14 cellular contexts compared by ENCODE assay signal in genomic region chr2:29322011-29322410, GRCh38.
DNase-seq lines count a peak whose midpoint lies in the region; ATAC-seq and TF ChIP-seq lines count a peak whose summit lies in the region.
"Had no signal": no experiment of that assay in that cellular context is flagged by ENCODE, and none has a peak within 500 bp of the region (broad histone marks: within the 10 kb centered on the region; RNA-seq: fewer than 3 reads in every experiment).

No MANE protein-coding gene starts in this region.

- CTCF ChIA-PET in activated CD4-positive, alpha-beta memory T cell treated with anti-CD3 and anti-CD28 coated beads for 36 hours (lab: Charles Lee) = interaction anchor here (7.6 kb wide), 1 partner anchor 13 kb away, joined by 51 read pairs; no protein-coding TSS in a partner anchor

- no peaks in the 10 kb centered on the region for H3K9me3 Mint-ChIP-seq in activated CD4-positive, alpha-beta memory T cell treated with anti-CD3 and anti-CD28 coated beads for 36 hours
- H3K9me3 Mint-ChIP-seq: CD4-positive, alpha-beta T cell had no signal

- peak overlapping the region in 7 of 11 experiments; percentile 13 to 75 (median 57); a peak in 11 of 22 replicates for H3K4me2 ChIP-seq in BLaER1 treated with 17β-estradiol and CSF1 and Interleukin-3, amounts not matched to agents 10 nM and 100 nM

- no peaks in the 10 kb centered on the region for H3K36me3 Mint-ChIP-seq in activated CD4-positive, alpha-beta memory T cell treated with anti-CD3 and anti-CD28 coated beads for 36 hours

- peaks cover 24% of the 10 kb centered on the region for H3K27me3 Mint-ChIP-seq in activated CD4-positive, alpha-beta memory T cell treated with anti-CD3 and anti-CD28 coated beads for 36 hours

- H3K27me3 ChIP-seq in BLaER1 treated with 17β-estradiol and CSF1 and Interleukin-3, amounts not matched to agents 10 nM and 100 nM = no peaks in the 10 kb centered on the region
- H3K27me3 ChIP-seq in foreskin keratinocyte = no peaks in the 10 kb centered on the region
- H3K27me3 ChIP-seq: SJCRH30, thyroid gland had no signal

- no peak overlapping the region for H3K27ac Mint-ChIP-seq in activated CD4-positive, alpha-beta memory T cell treated with anti-CD3 and anti-CD28 coated beads for 36 hours
- H3K27ac Mint-ChIP-seq: CD4-positive, alpha-beta T cell had no signal

- H3K4me3 Mint-ChIP-seq in activated CD4-positive, alpha-beta memory T cell treated with anti-CD3 and anti-CD28 coated beads for 36 hours = no peak overlapping the region
- H3K4me3 Mint-ChIP-seq: CD4-positive, alpha-beta T cell had no signal

- no peak for TF ChIP-seq CTCF in foreskin keratinocyte (conservative IDR thresholded peaks at IDR 0.05)

- intact Hi-C loops in activated CD4-positive, alpha-beta memory T cell treated with anti-CD3 and anti-CD28 coated beads for 36 hours (cut with micrococcal nuclease) = no loop called here

- H3K27ac ChIP-seq in BLaER1 treated with 17β-estradiol and CSF1 and Interleukin-3, amounts not matched to agents 10 nM and 100 nM = peak overlapping the region in 7 of 11 experiments; percentile 4 to 72 (median 38); a peak in 10 of 22 replicates
- H3K27ac ChIP-seq in foreskin keratinocyte = no peak overlapping the region
- H3K27ac ChIP-seq: SJCRH30, thyroid gland had no signal

- no peaks in the 10 kb centered on the region for H3K36me3 ChIP-seq in BLaER1 treated with 17β-estradiol and CSF1 and Interleukin-3, amounts not matched to agents 10 nM and 100 nM
- H3K36me3 ChIP-seq: thyroid gland had no signal

- no peaks in the 10 kb centered on the region; a peak in 1 of 22 replicates for H3K9me3 ChIP-seq in BLaER1 treated with 17β-estradiol and CSF1 and Interleukin-3, amounts not matched to agents 10 nM and 100 nM (replicated peaks in 1 of 11)
- H3K9me3 ChIP-seq: SJCRH30, thyroid gland had no signal

- H4K20me1 ChIP-seq in BLaER1 treated with 17β-estradiol and CSF1 and Interleukin-3, amounts not matched to agents 10 nM and 100 nM = no peaks in the 10 kb centered on the region

- POLR2A ChIA-PET in activated CD4-positive, alpha-beta memory T cell treated with anti-CD3 and anti-CD28 coated beads for 36 hours (lab: Charles Lee) = no interaction called here

- H3K9ac ChIP-seq in BLaER1 treated with 17β-estradiol and CSF1 and Interleukin-3, amounts not matched to agents 10 nM and 100 nM = peak overlapping the region in 4 of 11 experiments; percentile 27 to 46 (median 33); a peak in 7 of 22 replicates

- peak; percentile 23 for DNase-seq in activated CD4-positive, alpha-beta memory T cell treated with anti-CD3 and anti-CD28 coated beads for 36 hours
- DNase-seq in foreskin keratinocyte = no peak
- no peak for DNase-seq in H4 (ENCODE audit: low spot score)
- DNase-seq in NCI-H2107 treated with DMSO at 0.1 percent for 48 hours (lab: John Stamatoyannopoulos, UW; ENCODE audit: unreplicated experiment) = no peak
- no peak for DNase-seq in NCI-H2029 treated with DMSO at 0.1 percent for 48 hours (lab: John Stamatoyannopoulos, UW)
- DNase-seq: activated gamma-delta T cell treated with Interleukin-2 at 50 U/mL for 16 hours; CD4-positive, alpha-beta T cell; islet precursor cell; NCI-H1417 treated with DMSO at 0.1 percent for 48 hours; SJCRH30; thyroid gland had no signal

- H3K4me1 ChIP-seq in BLaER1 treated with 17β-estradiol and CSF1 and Interleukin-3, amounts not matched to agents 10 nM and 100 nM = peaks cover 7 to 69% (median 34%) of the 10 kb centered on the region in 10 experiments
- peaks cover 13% of the 10 kb centered on the region for H3K4me1 ChIP-seq in foreskin keratinocyte

- no peak for TF ChIP-seq POLR2A in GM18505 (IDR thresholded peaks at IDR 0.05; ENCODE audit: borderline replicate concordance, extremely low read depth, insufficient read depth, insufficient read length)

- ATAC-seq in GM19463 (IDR thresholded peaks at IDR 0.05; ENCODE audit: unreplicated experiment) = peak; percentile 54
- peak; percentile 13 for ATAC-seq in foreskin keratinocyte
- no peak for ATAC-seq in GM18505 (IDR thresholded peaks at IDR 0.05; ENCODE audit: unreplicated experiment)

- H3K4me1 Mint-ChIP-seq in activated CD4-positive, alpha-beta memory T cell treated with anti-CD3 and anti-CD28 coated beads for 36 hours (ENCODE audit: low read depth) = peaks cover 6% of the 10 kb centered on the region

- H3K4me3 ChIP-seq in BLaER1 treated with 17β-estradiol and CSF1 and Interleukin-3, amounts not matched to agents 10 nM and 100 nM = no peak overlapping the region
- H3K4me3 ChIP-seq: SJCRH30, thyroid gland had no signal
